ENCODE assay signal across 12 cellular contexts in the genomic region with DNA sequence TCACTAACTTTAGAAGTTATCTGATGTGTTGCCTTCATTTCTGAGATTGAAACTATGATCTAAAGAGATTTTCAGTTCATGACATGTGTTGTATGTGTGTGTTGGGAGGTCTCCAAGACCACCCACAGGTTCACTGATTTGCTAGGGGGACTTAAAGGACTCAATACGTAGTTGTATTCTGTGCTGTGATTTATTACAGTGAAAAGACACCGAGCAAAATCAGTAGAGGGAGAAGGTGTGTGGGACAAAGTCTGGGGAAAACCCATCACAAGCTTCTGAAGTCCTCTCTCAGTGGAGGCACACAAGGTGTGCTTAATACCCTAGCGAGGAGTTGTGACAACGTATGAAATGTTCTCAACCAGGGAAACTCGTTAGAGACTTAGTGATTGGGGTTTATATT. TPM values are rescaled to one million over a fixed set of nuclear protein-coding genes. Genes with fewer than 3 reads are reported as not detected.
A peak's percentile ranks its signal among the peaks of the same experiment; 100 is the strongest.
DNase-seq lines count a peak whose midpoint lies in the region; ATAC-seq and TF ChIP-seq lines count a peak whose summit lies in the region.
"Had no signal": no experiment of that assay in that cellular context is flagged by ENCODE, and none has a peak within 500 bp of the region (broad histone marks: within the 10 kb centered on the region; RNA-seq: fewer than 3 reads in every experiment).

No MANE protein-coding gene starts in this region.

- intact Hi-C loops in heart right ventricle (cut with DNase I) (no loop called here), left cardiac atrium (cut with DNase I) (no loop called here)

- H3K4me1 Mint-ChIP-seq in activated naive CD8-positive, alpha-beta T cell treated with anti-CD3 and anti-CD28 coated beads, Interleukin-2, amount 50 U/mL, for 24 hours = peaks cover 25% of the 10 kb centered on the region

- H3K27me3 Mint-ChIP-seq in activated naive CD8-positive, alpha-beta T cell treated with anti-CD3 and anti-CD28 coated beads, Interleukin-2, amount 50 U/mL, for 24 hours = no peaks in the 10 kb centered on the region

- peaks cover 7% of the 10 kb centered on the region for H3K36me3 Mint-ChIP-seq in activated naive CD8-positive, alpha-beta T cell treated with anti-CD3 and anti-CD28 coated beads, Interleukin-2, amount 50 U/mL, for 24 hours (ENCODE audit: low read depth)

- H3K4me3 Mint-ChIP-seq in activated naive CD8-positive, alpha-beta T cell treated with anti-CD3 and anti-CD28 coated beads, Interleukin-2, amount 50 U/mL, for 24 hours = no peak overlapping the region

- no peak for TF ChIP-seq CTCF in heart right ventricle (IDR thresholded peaks at IDR 0.05)

- 76 to 82% methylated on average over 5 of the region's 5 CpGs for WGBS in heart right ventricle, 2 donors

- DNase-seq in heart right ventricle (no peak), left cardiac atrium (no peak), MG63 (no peak), NCI-H2107 treated with DMSO at 0.1 percent for 48 hours (lab: John Stamatoyannopoulos, UW; ENCODE audit: unreplicated experiment) (no peak)
- no peak for DNase-seq in activated naive CD8-positive, alpha-beta T cell treated with anti-CD3 and anti-CD28 coated beads, Interleukin-2, amount 50 U/mL, for 24 hours
- DNase-seq: activated CD8-positive, alpha-beta memory T cell treated with anti-CD3 and anti-CD28 coated beads, Interleukin-2, amount 50 U/mL, for 4 hours; NCI-H69; stimulated activated CD4-positive, alpha-beta T cell treated with anti-CD3 and anti-CD28 coated beads, Interleukin-4, amount 100 ng/mL, for 4 hours had no signal

- no peaks in the 10 kb centered on the region for H3K9me3 Mint-ChIP-seq in activated naive CD8-positive, alpha-beta T cell treated with anti-CD3 and anti-CD28 coated beads, Interleukin-2, amount 50 U/mL, for 24 hours

- H3K4me1 ChIP-seq in heart right ventricle = peaks cover 0 to 59% (median 25%) of the 10 kb centered on the region in 9 donors

- no peak overlapping the region for H3K27ac Mint-ChIP-seq in activated naive CD8-positive, alpha-beta T cell treated with anti-CD3 and anti-CD28 coated beads, Interleukin-2, amount 50 U/mL, for 24 hours

- H3K27ac ChIP-seq in heart right ventricle = peak overlapping the region in 6 of 10 donors; percentile 9 to 74 (median 32)

- ATAC-seq in heart right ventricle = no peak
- ATAC-seq in left cardiac atrium = no peak
- peak; percentile 48 for ATAC-seq in HG02885 (IDR thresholded peaks at IDR 0.05; ENCODE audit: poor library complexity, unreplicated experiment)
- ATAC-seq in activated naive CD8-positive, alpha-beta T cell treated with anti-CD3 and anti-CD28 coated beads, Interleukin-2, amount 50 U/mL, for 24 hours = peak; percentile 53
- ATAC-seq in GM18520 (IDR thresholded peaks at IDR 0.05; ENCODE audit: unreplicated experiment) = no peak
- ATAC-seq in GM18858 (IDR thresholded peaks at IDR 0.05; ENCODE audit: unreplicated experiment) = no peak

- H3K27me3 ChIP-seq in heart right ventricle (no peaks in the 10 kb centered on the region), MG63 (no peaks in the 10 kb centered on the region)

- no peaks in the 10 kb centered on the region for H3K9me3 ChIP-seq in heart right ventricle
- H3K9me3 ChIP-seq in MG63 = no peaks in the 10 kb centered on the region

- H3K4me3 ChIP-seq in heart right ventricle = no peak overlapping the region
- no peak overlapping the region for H3K4me3 ChIP-seq in MG63

- H3K36me3 ChIP-seq in heart right ventricle = peaks cover 0 to under 1% (median 0%) of the 10 kb centered on the region in 9 donors
- H3K36me3 ChIP-seq in MG63 = no peaks in the 10 kb centered on the region; the same call in 1 of the 2 replicates

RNA-seq across cellular contexts. Expression of gene RNF169, which starts 35.6 kb away (rescaled TPM):
- total RNA-seq in heart right ventricle = 10 to 100 TPM in 9 of 10 donors, 1 to 10 TPM in 1; 9.0 to 14.0 (median 11.2) TPM
- polyA plus RNA-seq in heart right ventricle = 1 to 10 TPM; 2.3 to 2.4 TPM
- 10 to 100 TPM; 10.3 to 11.6 TPM for total RNA-seq in left cardiac atrium
- 11.2 and 11.8 TPM in 2 replicates for total RNA-seq in MG63 (2014; rRNA removed; shearing (Covaris generic); ENCODE audit: low replicate concordance)

RNA-seq across cellular contexts. Expression of gene CHRDL2, which starts 53.0 kb away (rescaled TPM):
- total RNA-seq in heart right ventricle (10 to 100 TPM in 3 of 10 donors, 1 to 10 TPM in 6, under 1 TPM in 1; 1.00 to 19.7 (median 6.7) TPM), left cardiac atrium (10 to 100 TPM in 1 of 2 donors, 1 to 10 TPM in 1; 6.1 to 25.4 TPM)
- polyA plus RNA-seq in heart right ventricle = 1 to 10 TPM; 4.0 to 8.4 TPM
- total RNA-seq in MG63 (2014; rRNA removed; shearing (Covaris generic); ENCODE audit: low replicate concordance) = not detected in 2 replicates
- total RNA-seq: M059J had no signal

Comparison
In these comparisons a context has a peak if more than half of its experiments do, and no peak if none do; other contexts are left out.
1. ATAC-seq: peak in HG02885 (single experiment) and activated naive CD8-positive, alpha-beta T cell treated with anti-CD3 and anti-CD28 coated beads, Interleukin-2, amount 50 U/mL, for 24 hours (single experiment); none in heart right ventricle (0 of 8), left cardiac atrium (0 of 2), GM18520 (single experiment) and GM18858 (single experiment).